18 cellular contexts compared by ENCODE assay signal in the genomic region with DNA sequence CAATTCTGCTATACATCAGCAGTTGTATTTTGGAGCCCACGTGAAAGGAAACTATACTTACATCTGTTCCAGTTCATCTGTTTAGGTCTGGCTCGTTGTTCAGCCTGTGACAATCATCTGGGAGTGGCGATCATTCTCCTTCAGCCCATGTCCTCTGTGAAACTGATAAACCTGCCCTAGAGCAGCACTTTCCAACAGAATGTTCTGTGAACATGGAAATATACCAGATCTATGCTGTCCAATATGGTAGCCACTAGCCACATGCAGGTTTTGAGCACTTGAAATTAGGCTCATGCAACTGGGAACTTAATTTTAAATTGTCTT. TPM values are rescaled to one million over a fixed set of nuclear protein-coding genes. Genes with fewer than 3 reads are reported as not detected.
DNase-seq lines count a peak whose midpoint lies in the region; ATAC-seq, FAIRE-seq and TF ChIP-seq lines count a peak whose summit lies in the region.
"Had no signal": no experiment of that assay in that cellular context is flagged by ENCODE, and none has a peak within 500 bp of the region (broad histone marks: within the 10 kb centered on the region; RNA-seq: fewer than 3 reads in every experiment).

No MANE protein-coding gene starts in this region.

- H3K79me2 ChIP-seq in K562 (ENCODE audit: control insufficient read depth, insufficient read depth, low read length): no peaks in the 10 kb centered on the region

- intact Hi-C loops in K562 (cut with micrococcal nuclease): loop anchor here (10.0 kb wide), 1 partner anchor 309 kb away; no protein-coding TSS in a partner anchor

- 5% methylated on average over 3 of the region's 3 CpGs for WGBS in K562 (ENCODE audit: insufficient coverage, low coverage, missing lambda C conversion rate)

- H3K4me1 ChIP-seq in K562 (replicated peaks in 1 of 2; ENCODE audit: control insufficient read depth in 2 of 2, insufficient read depth in 2 of 2, low read length in 2 of 2): peaks cover 0 to 6% of the 10 kb centered on the region in 2 experiments; a peak in 2 of 5 replicates
- H3K4me1 ChIP-seq: upper lobe of left lung had no signal

- H3K9me3 ChIP-seq in K562 (replicated peaks; ENCODE audit: control insufficient read depth, insufficient read depth, low read depth, low read length): no peaks in the 10 kb centered on the region
- H3K9me3 ChIP-seq: upper lobe of left lung had no signal

- CTCF ChIA-PET in K562 (lab: Yijun Ruan, JAX; ENCODE audit: low intra/inter-chr PET ratio): interaction anchor here (0.6 kb wide), 1 partner anchor 39 kb away, joined by 3 read pairs; no protein-coding TSS in a partner anchor

- H3K9me1 ChIP-seq in K562 (ENCODE audit: control insufficient read depth, insufficient read depth, low read length): no peaks in the 10 kb centered on the region

- H2AFZ ChIP-seq in K562 (ENCODE audit: low read depth, low read length): peak overlapping the region; percentile 67; the same call in 1 of the 2 replicates

- peak overlapping the region; percentile 20; the same call in 1 of the 2 replicates for H3K4me2 ChIP-seq in K562 (ENCODE audit: insufficient read depth, low read length)

- no peak for TF ChIP-seq RAD21 in K562 (CRISPR knock-in tag; conservative IDR thresholded peaks at IDR 0.05 in 1 of 2, IDR thresholded peaks at IDR 0.05 in 1 of 2)

- H3K27ac ChIP-seq in K562 (ENCODE audit: extremely low read depth, low read depth, low read length): peak overlapping the region; percentile 5; the same call in 1 of the 3 replicates
- H3K27ac ChIP-seq: C4-2B, upper lobe of left lung had no signal

- ATAC-seq in GM18907 (IDR thresholded peaks at IDR 0.05; ENCODE audit: unreplicated experiment): peak; percentile 6
- ATAC-seq in GM21381 (IDR thresholded peaks at IDR 0.05; ENCODE audit: unreplicated experiment): peak; percentile 20
- ATAC-seq in HG02981 (IDR thresholded peaks at IDR 0.05; ENCODE audit: unreplicated experiment): peak; percentile 23
- ATAC-seq in K562: peak; percentile 43
- no peak for ATAC-seq in SK-N-SH treated with all-trans-retinoic acid at 6 μM for 48 hours

- no peaks in the 10 kb centered on the region for H3K36me3 ChIP-seq in K562 (ENCODE audit: control insufficient read depth, insufficient read depth, low read length)

- peak; percentile 62 for FAIRE-seq in K562 (lab: Jason Lieb, UNC)
- FAIRE-seq: endometrium, frontal cortex, islet of Langerhans, RCC 7860 had no signal

- in situ Hi-C loops in K562 (cut with MboI): loop anchor here (10.0 kb wide), 1 partner anchor 519 kb away; no protein-coding TSS in a partner anchor

- no TSS peak for BruUV-seq in K562 (replicated peaks; lab: Mats Ljungman, UMichigan)

- H3K9ac ChIP-seq in K562 (ENCODE audit: insufficient read depth in 1 of 2, low read depth in 2 of 2, low read length in 2 of 2): no peak overlapping the region

- no peaks in the 10 kb centered on the region for H4K20me1 ChIP-seq in K562 (replicated peaks; ENCODE audit: control insufficient read depth, insufficient read depth, low read length)

- no peak for TF ChIP-seq POLR2A in K562 (conservative IDR thresholded peaks at IDR 0.05)

- TF ChIP-seq CTCF in K562 (IDR thresholded peaks at IDR 0.05 in 2 of 3, conservative IDR thresholded peaks at IDR 0.05 in 1 of 3; ENCODE audit: insufficient read depth in 2 of 3, low read depth in 1 of 3, low read length in 3 of 3): no peak

- no peak overlapping the region for H3K4me3 ChIP-seq in K562
- H3K4me3 ChIP-seq: upper lobe of left lung had no signal

- no peak for TF ChIP-seq EP300 in K562 (IDR thresholded peaks at IDR 0.05; ENCODE audit: low read length)

- POLR2A ChIA-PET in K562 (lab: Yijun Ruan, JAX): interaction anchor here (0.6 to 2.7 kb wide), 4 partner anchors 24 to 1216 kb away, joined by 3 to 6 read pairs (median 3); partner anchors contain the start of gene COQ8A

- DNase-seq in K562 (ENCODE audit: extremely low read depth in 1 of 4, low spot score in 3 of 4) (peak in 1 of 4 experiments; percentile 42), SW480 (ENCODE audit: low spot score) (no peak), middle frontal gyrus (ENCODE audit: extremely low spot score, low spot score) (no peak)
- DNase-seq: activated T-cell treated with anti-CD3 and anti-CD28 coated beads for 4 hours; DMS79; NCI-H2029 treated with DMSO at 0.1 percent for 48 hours; NCI-H526 treated with DMSO at 0.1 percent for 48 hours; stimulated activated CD4-positive, alpha-beta T cell treated with anti-CD3 and anti-CD28 coated beads, Interleukin-4, amount 100 ng/mL, for 24 hours; upper lobe of left lung had no signal

- no peaks in the 10 kb centered on the region for H3K27me3 ChIP-seq in K562 (ENCODE audit: control insufficient read depth in 2 of 2, insufficient read depth in 2 of 2, low read length in 2 of 2)
- H3K27me3 ChIP-seq: upper lobe of left lung had no signal

TF ChIP-seq in K562, 482 proteins besides CTCF, POLR2A, EP300 and RAD21:
- 0 out of 2 replicates have a peak, but pooled peaks have one; percentile 34 for TF ChIP-seq ZNF134 (CRISPR knock-in tag; conservative IDR thresholded peaks at IDR 0.05)
- TF ChIP-seq ZNF23 (CRISPR knock-in tag; IDR thresholded peaks at IDR 0.05): no peak

TF ChIP-seq in SK-N-SH treated with all-trans-retinoic acid at 6 μM for 48 hours, 23 proteins besides CTCF, POLR2A, EP300 and RAD21:
- no peak for TF ChIP-seq ZNF565 (CRISPR knock-in tag; conservative IDR thresholded peaks at IDR 0.05; ENCODE audit: low read depth)
- TF ChIP-seq, protein P1, sequence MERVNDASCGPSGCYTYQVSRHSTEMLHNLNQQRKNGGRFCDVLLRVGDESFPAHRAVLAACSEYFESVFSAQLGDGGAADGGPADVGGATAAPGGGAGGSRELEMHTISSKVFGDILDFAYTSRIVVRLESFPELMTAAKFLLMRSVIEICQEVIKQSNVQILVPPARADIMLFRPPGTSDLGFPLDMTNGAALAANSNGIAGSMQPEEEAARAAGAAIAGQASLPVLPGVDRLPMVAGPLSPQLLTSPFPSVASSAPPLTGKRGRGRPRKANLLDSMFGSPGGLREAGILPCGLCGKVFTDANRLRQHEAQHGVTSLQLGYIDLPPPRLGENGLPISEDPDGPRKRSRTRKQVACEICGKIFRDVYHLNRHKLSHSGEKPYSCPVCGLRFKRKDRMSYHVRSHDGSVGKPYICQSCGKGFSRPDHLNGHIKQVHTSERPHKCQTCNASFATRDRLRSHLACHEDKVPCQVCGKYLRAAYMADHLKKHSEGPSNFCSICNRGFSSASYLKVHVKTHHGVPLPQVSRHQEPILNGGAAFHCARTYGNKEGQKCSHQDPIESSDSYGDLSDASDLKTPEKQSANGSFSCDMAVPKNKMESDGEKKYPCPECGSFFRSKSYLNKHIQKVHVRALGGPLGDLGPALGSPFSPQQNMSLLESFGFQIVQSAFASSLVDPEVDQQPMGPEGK (CRISPR knock-in tag; IDR thresholded peaks at IDR 0.05; ENCODE audit: borderline replicate concordance): no peak
- TF ChIP-seq BACH2 (CRISPR knock-in tag; IDR thresholded peaks at IDR 0.05; ENCODE audit: borderline replicate concordance): no peak
- no peak for TF ChIP-seq GLIS3 (CRISPR knock-in tag; IDR thresholded peaks at IDR 0.05)
- TF ChIP-seq ZC3H10 (CRISPR knock-in tag; IDR thresholded peaks at IDR 0.05): no peak
- no peak for TF ChIP-seq ZFP30 (CRISPR knock-in tag; IDR thresholded peaks at IDR 0.05)

RNA-seq across cellular contexts. Expression of gene COQ8A, which starts 24.5 kb away (rescaled TPM):
- 36.8 and 53.6 TPM in 2 replicates for total RNA-seq in K562 (2011; cell fraction: chromatin; rRNA removed; ENCODE audit: low replicate concordance)
- 34.5 and 34.7 TPM in 2 replicates for total RNA-seq in K562 (2011; cell fraction: nucleolus; rRNA removed)
- total RNA-seq in K562 (2011; cell fraction: nucleoplasm; rRNA removed): 35.6 and 48.2 TPM in 2 replicates
- total RNA-seq in K562 (2014; rRNA removed) (40.1 and 45.0 TPM in 2 replicates), K562 (2014; rRNA removed; fragmentation: Illumina TruSeq; extraction: Trizol) (18.4 and 18.6 TPM in 2 replicates), K562 (2015; rRNA removed; fragmentation: Illumina TruSeq; extraction: Trizol) (20.5 and 20.7 TPM in 2 replicates), K562 (2021) (44.3 and 54.3 TPM in 2 replicates)
- polyA plus RNA-seq in K562 (2011; rRNA removed) (38.4 and 40.1 TPM in 2 replicates), K562 (2014; fragmentation: Illumina TruSeq; extraction: Trizol) (32.4 and 42.5 TPM in 2 replicates), K562 (2014; fragmentation: Nextera tagmentation; extraction: Ambion mirVana) (1 to 10 TPM; 2.6 to 4.1 TPM), K562 (2014; rRNA removed) (38.0 and 45.7 TPM in 2 replicates)
- polyA plus RNA-seq in K562 (2011; cell fraction: cytosol; rRNA removed): 36.3 and 44.9 TPM in 2 replicates
- polyA plus RNA-seq in K562 (2011; cell fraction: nucleus; rRNA removed): 78.8 and 89.1 TPM in 2 replicates
- polyA plus RNA-seq in K562 (2012): 27.1 and 42.6 TPM in 2 replicates
- polyA minus RNA-seq in K562 (2011; rRNA and poly(A)+ RNA removed): 18.9 and 22.0 TPM in 2 replicates
- polyA minus RNA-seq in K562 (2011; cell fraction: cytosol; rRNA and poly(A)+ RNA removed): 18.2 and 22.0 TPM in 2 replicates
- polyA minus RNA-seq in K562 (2011; cell fraction: nucleus; rRNA and poly(A)+ RNA removed): 18.6 and 21.1 TPM in 2 replicates

RNA-seq across cellular contexts. Expression of gene PSEN2, which starts 45.2 kb away (rescaled TPM):
- total RNA-seq in K562 (2011; cell fraction: chromatin; rRNA removed; ENCODE audit: low replicate concordance): 26.0 and 76.1 TPM in 2 replicates
- 54.9 and 66.9 TPM in 2 replicates for total RNA-seq in K562 (2011; cell fraction: nucleolus; rRNA removed)
- 40.9 and 48.3 TPM in 2 replicates for total RNA-seq in K562 (2011; cell fraction: nucleoplasm; rRNA removed)
- total RNA-seq in K562 (2014; rRNA removed): 21.3 and 23.7 TPM in 2 replicates
- 9.2 and 10.9 TPM in 2 replicates for total RNA-seq in K562 (2014; rRNA removed; fragmentation: Illumina TruSeq; extraction: Trizol)
- total RNA-seq in K562 (2015; rRNA removed; fragmentation: Illumina TruSeq; extraction: Trizol): 15.1 and 15.2 TPM in 2 replicates
- 19.7 and 21.5 TPM in 2 replicates for total RNA-seq in K562 (2021)
- polyA plus RNA-seq in K562 (2011; rRNA removed): 12.1 and 12.9 TPM in 2 replicates
- polyA plus RNA-seq in K562 (2011; cell fraction: cytosol; rRNA removed): 13.0 and 21.6 TPM in 2 replicates
- 25.4 and 41.4 TPM in 2 replicates for polyA plus RNA-seq in K562 (2011; cell fraction: nucleus; rRNA removed)
- polyA plus RNA-seq in K562 (2012): 15.3 and 17.8 TPM in 2 replicates
- polyA plus RNA-seq in K562 (2014; fragmentation: Illumina TruSeq; extraction: Trizol): 13.7 and 15.4 TPM in 2 replicates
- polyA plus RNA-seq in K562 (2014; fragmentation: Nextera tagmentation; extraction: Ambion mirVana): 1 to 10 TPM; 2.3 to 3.3 TPM
- 18.0 and 20.9 TPM in 2 replicates for polyA plus RNA-seq in K562 (2014; rRNA removed)
- polyA minus RNA-seq in K562 (2011; rRNA and poly(A)+ RNA removed): 14.2 and 24.8 TPM in 2 replicates
- 6.5 and 10.5 TPM in 2 replicates for polyA minus RNA-seq in K562 (2011; cell fraction: cytosol; rRNA and poly(A)+ RNA removed)
- polyA minus RNA-seq in K562 (2011; cell fraction: nucleus; rRNA and poly(A)+ RNA removed): 16.0 and 20.1 TPM in 2 replicates
